In the genomic region with DNA sequence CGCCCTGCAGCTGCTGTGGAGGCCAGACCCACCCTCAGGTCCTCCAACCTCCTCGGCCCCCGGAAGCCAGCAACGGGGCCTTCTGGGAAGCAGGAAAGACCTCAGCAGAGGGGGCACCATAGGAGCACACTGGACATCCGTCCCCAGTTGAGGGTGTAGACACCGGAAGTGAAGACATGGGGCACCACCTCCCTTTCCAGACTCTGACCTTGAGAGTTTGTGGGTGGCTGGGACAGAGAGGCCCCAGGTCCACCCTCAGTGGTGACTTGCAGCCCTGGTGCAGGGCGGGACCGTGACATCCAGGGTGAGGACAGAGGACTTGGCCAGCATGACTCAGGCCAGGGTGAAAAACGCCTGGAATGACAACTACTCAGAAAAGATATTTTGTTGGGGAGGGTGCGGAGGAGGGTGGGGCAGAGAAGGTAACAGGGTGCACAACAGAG, we compare ENCODE assay signal across 8 cellular contexts. TPM values are rescaled to one million over a fixed set of nuclear protein-coding genes. Genes with fewer than 3 reads are reported as not detected.
DNase-seq lines count a peak whose midpoint lies in the region; ATAC-seq and TF ChIP-seq lines count a peak whose summit lies in the region.

No MANE protein-coding gene starts in this region.

- H3K4me1 ChIP-seq in mesodermal cell (ENCODE audit: control insufficient read depth, insufficient read depth, low read length, poor library complexity, severe bottlenecking), result peaks cover 51% of the 10 kb centered on the region
- peaks cover 42 to 54% (median 49%) of the 10 kb centered on the region in 4 donors for H3K4me1 ChIP-seq in upper lobe of left lung

- H3K36me3 ChIP-seq in mesodermal cell (ENCODE audit: control insufficient read depth, insufficient read depth, low read length) (peaks cover 6% of the 10 kb centered on the region), upper lobe of left lung (no peaks in the 10 kb centered on the region)

- TF ChIP-seq CTCF in AG09309 (IDR thresholded peaks at IDR 0.05; ENCODE audit: control insufficient read depth, insufficient read depth, low read depth, low read length, missing control alignments) (no peak), upper lobe of left lung (IDR thresholded peaks at IDR 0.05) (no peak)

- no peaks in the 10 kb centered on the region for H3K9me3 ChIP-seq in mesodermal cell (ENCODE audit: control insufficient read depth, low read length)
- H3K9me3 ChIP-seq in upper lobe of left lung, result no peaks in the 10 kb centered on the region

- no peak for TF ChIP-seq POLR2A in upper lobe of left lung (IDR thresholded peaks at IDR 0.05)

- H3K27ac ChIP-seq in mesodermal cell (ENCODE audit: low read depth, low read length, severe bottlenecking), result peak overlapping the region; percentile 100
- peak overlapping the region; percentile 84 to 91 (median 88) for H3K27ac ChIP-seq in upper lobe of left lung

- H3K27me3 ChIP-seq in upper lobe of left lung, result no peaks in the 10 kb centered on the region

- 65 to 73% methylated on average over 6 to 7 of the region's 10 CpGs for WGBS in mesodermal cell (ENCODE audit: insufficient coverage in 2 of 2), 2 experiments
- WGBS in upper lobe of left lung, 2 donors, result 27 to 30% methylated on average over 5 to 10 of the region's 10 CpGs

- no peak for TF ChIP-seq EP300 in upper lobe of left lung (IDR thresholded peaks at IDR 0.05)

- H3K4me3 ChIP-seq in AG09309 (ENCODE audit: control insufficient read depth, low read depth, low read length) (peak overlapping the region; percentile 35), mesodermal cell (ENCODE audit: extremely low read depth, insufficient read depth, low read length, poor library complexity, severe bottlenecking) (no peak overlapping the region), upper lobe of left lung (peak overlapping the region in 2 of 4 donors; percentile 6 to 23)

- DNase-seq in AG09309 (ENCODE audit: low read depth) (peak; percentile 54), NOMO-1 (lab: John Stamatoyannopoulos, UW; ENCODE audit: unreplicated experiment in 2 of 2) (peak; percentile 58 to 66), dermis blood vessel endothelial cell (peak; percentile 60), upper lobe of left lung (peak in 1 of 2 donors; percentile 87), NCI-H1436 treated with DMSO at 0.1 percent for 48 hours (lab: John Stamatoyannopoulos, UW) (no peak), NCI-H1417 treated with DMSO at 0.1 percent for 48 hours (lab: John Stamatoyannopoulos, UW) (no peak)

- ATAC-seq in upper lobe of left lung (ENCODE audit: low FRiP score in 2 of 2) (peak; percentile 85), GM18867 (IDR thresholded peaks at IDR 0.05; ENCODE audit: unreplicated experiment) (no peak)

RNA-seq across cellular contexts. Expression of a gene that starts 19.9 kb away (rescaled TPM):
- total RNA-seq in dermis blood vessel endothelial cell (1.5 and 5.1 TPM in 2 replicates), upper lobe of left lung (10 to 100 TPM in 2 of 6 donors, 1 to 10 TPM in 4; 2.6 to 61.8 (median 4.2) TPM)
- polyA plus RNA-seq in mesodermal cell (2013, experiment 1 of 2), result 0.33 TPM
- 0.40 TPM for polyA plus RNA-seq in mesodermal cell (2013, experiment 2 of 2)

RNA-seq across cellular contexts. Expression of a gene that starts 42.1 kb away (rescaled TPM):
- total RNA-seq in dermis blood vessel endothelial cell (57.9 and 95.3 TPM in 2 replicates), upper lobe of left lung (100 to 1,000 TPM in 4 of 6 donors, 10 to 100 TPM in 2; 60.8 to 313 (median 145) TPM)
- 79.6 TPM for polyA plus RNA-seq in mesodermal cell (2013, experiment 1 of 2)
- polyA plus RNA-seq in mesodermal cell (2013, experiment 2 of 2), result 74.1 TPM

RNA-seq across cellular contexts. Expression of a gene that starts 42.5 kb away (rescaled TPM):
- total RNA-seq in dermis blood vessel endothelial cell (22.8 and 24.7 TPM in 2 replicates), upper lobe of left lung (10 to 100 TPM; 31.1 to 76.5 (median 55.4) TPM)
- 20.2 TPM for polyA plus RNA-seq in mesodermal cell (2013, experiment 1 of 2)
- 19.1 TPM for polyA plus RNA-seq in mesodermal cell (2013, experiment 2 of 2)

Comparison
In these comparisons a context has a peak if more than half of its experiments do, and no peak if none do; other contexts are left out.
1. DNase-seq: peak in AG09309 (single experiment), NOMO-1 (2 of 2) and dermis blood vessel endothelial cell (single experiment); none in NCI-H1436 treated with DMSO at 0.1 percent for 48 hours (single experiment) and NCI-H1417 treated with DMSO at 0.1 percent for 48 hours (single experiment).